In genomic region chr2:239697765-239698164, GRCh38 we compare ENCODE assay signal across 28 cellular contexts.
A peak's percentile ranks its signal among the peaks of the same experiment; 100 is the strongest.
DNase-seq lines count a peak whose midpoint lies in the region; ATAC-seq and TF ChIP-seq lines count a peak whose summit lies in the region.
"Had no signal": no experiment of that assay in that cellular context is flagged by ENCODE, and none has a peak within 500 bp of the region (broad histone marks: within the 10 kb centered on the region; RNA-seq: fewer than 3 reads in every experiment).

No MANE protein-coding gene starts in this region.

- no peak overlapping the region for H3K27ac Mint-ChIP-seq in endodermal cell
- no peak overlapping the region for H3K27ac Mint-ChIP-seq in type B pancreatic cell
- H3K27ac Mint-ChIP-seq: CD14-positive monocyte, HFFc6 had no signal

- H3K36me3 Mint-ChIP-seq in endodermal cell (ENCODE audit: low read depth) = no peaks in the 10 kb centered on the region
- no peaks in the 10 kb centered on the region for H3K36me3 Mint-ChIP-seq in type B pancreatic cell
- H3K36me3 Mint-ChIP-seq: CD14-positive monocyte; CD8-positive, alpha-beta memory T cell had no signal

- H3K9me3 Mint-ChIP-seq in endodermal cell (no peaks in the 10 kb centered on the region), type B pancreatic cell (no peaks in the 10 kb centered on the region)
- H3K9me3 Mint-ChIP-seq: CD8-positive, alpha-beta memory T cell had no signal

- H3K4me3 Mint-ChIP-seq in endodermal cell = no peak overlapping the region
- H3K4me3 Mint-ChIP-seq in type B pancreatic cell = no peak overlapping the region
- H3K4me3 Mint-ChIP-seq: CD14-positive monocyte; CD8-positive, alpha-beta memory T cell; H9; HFFc6 had no signal

- H3K27ac ChIP-seq in endodermal cell (ENCODE audit: low read depth, low read length) = no peak overlapping the region
- H3K27ac ChIP-seq: GM23248, RWPE1, SK-N-MC had no signal

- TF ChIP-seq CTCF in endodermal cell (conservative IDR thresholded peaks at IDR 0.05) = no peak
- no peak for TF ChIP-seq CTCF in type B pancreatic cell (conservative IDR thresholded peaks at IDR 0.05)

- H3K27me3 Mint-ChIP-seq in endodermal cell (ENCODE audit: insufficient read depth) = peaks cover 2% of the 10 kb centered on the region
- H3K27me3 Mint-ChIP-seq in type B pancreatic cell = peaks cover 5% of the 10 kb centered on the region

- H3K9ac ChIP-seq in endodermal cell (ENCODE audit: extremely low read depth, low read length, poor library complexity, severe bottlenecking) = no peak overlapping the region
- H3K9ac ChIP-seq: GM23248 had no signal

- H3K9me3 ChIP-seq in endodermal cell (ENCODE audit: control insufficient read depth, low read length) = no peaks in the 10 kb centered on the region
- H3K9me3 ChIP-seq: BE2C had no signal

- H3K27me3 ChIP-seq in endodermal cell (ENCODE audit: control insufficient read depth, insufficient read depth, low read length, poor library complexity, severe bottlenecking) = no peaks in the 10 kb centered on the region

- no peak for ATAC-seq in GM19328 (IDR thresholded peaks at IDR 0.05; ENCODE audit: unreplicated experiment)
- ATAC-seq: Panc1 had no signal

- WGBS in endodermal cell (ENCODE audit: insufficient coverage in 1 of 2, insufficient read length in 1 of 2), 2 experiments = 85 to 89% methylated on average over 10 to 17 of the region's 17 CpGs

- no peak overlapping the region for H3K4me3 ChIP-seq in endodermal cell (ENCODE audit: low read length)
- H3K4me3 ChIP-seq: GM23248, SK-N-MC had no signal

- H3K4me1 Mint-ChIP-seq in endodermal cell = no peaks in the 10 kb centered on the region
- H3K4me1 Mint-ChIP-seq in type B pancreatic cell (ENCODE audit: unreplicated experiment) = peaks cover 4% of the 10 kb centered on the region
- H3K4me1 Mint-ChIP-seq: CD14-positive monocyte; CD8-positive, alpha-beta memory T cell had no signal

- H3K4me1 ChIP-seq in endodermal cell (ENCODE audit: control insufficient read depth, insufficient read depth, low read length) = no peaks in the 10 kb centered on the region
- H3K4me1 ChIP-seq: BE2C had no signal

- peak; percentile 24 for DNase-seq in activated CD8-positive, alpha-beta memory T cell treated with anti-CD3 and anti-CD28 coated beads for 24 hours
- DNase-seq in activated CD8-positive, alpha-beta memory T cell treated with anti-CD3 and anti-CD28 coated beads, Interleukin-2, amount 50 U/mL, for 4 hours = no peak
- peak; percentile 22 for DNase-seq in endodermal cell
- DNase-seq in mesenteric fat pad (ENCODE audit: low spot score) = peak; percentile 74
- peak; percentile 49 for DNase-seq in type B pancreatic cell (ENCODE audit: extremely low spot score, unreplicated experiment)
- no peak for DNase-seq in NCI-H69 (lab: John Stamatoyannopoulos, UW)
- DNase-seq in kidney tubule cell (ENCODE audit: low spot score) = no peak
- DNase-seq: 8988T; ACHN; BE2C; CD8-positive, alpha-beta memory T cell; DMS153; GM23248; H9; HFFc6; IMR-90; NCI-H1048; NCI-H1417; NCI-H1694; NCI-H2029 treated with DMSO at 0.1 percent for 48 hours; NCI-H2227 treated with DMSO at 0.1 percent for 48 hours; NCI-H526 treated with DMSO at 0.1 percent for 48 hours; SIG-M5 had no signal

- no peaks in the 10 kb centered on the region for H3K36me3 ChIP-seq in endodermal cell (ENCODE audit: control insufficient read depth, insufficient read depth, low read length)
- H3K36me3 ChIP-seq: BE2C had no signal

Comparison
In these comparisons a context has a peak if more than half of its experiments do, and no peak if none do; other contexts are left out.
1. DNase-seq: peak in activated CD8-positive, alpha-beta memory T cell treated with anti-CD3 and anti-CD28 coated beads for 24 hours (single experiment), endodermal cell (single experiment), mesenteric fat pad (single experiment) and type B pancreatic cell (single experiment); none in activated CD8-positive, alpha-beta memory T cell treated with anti-CD3 and anti-CD28 coated beads, Interleukin-2, amount 50 U/mL, for 4 hours (single experiment), NCI-H69 (single experiment) and kidney tubule cell (single experiment).